In the genomic region with DNA sequence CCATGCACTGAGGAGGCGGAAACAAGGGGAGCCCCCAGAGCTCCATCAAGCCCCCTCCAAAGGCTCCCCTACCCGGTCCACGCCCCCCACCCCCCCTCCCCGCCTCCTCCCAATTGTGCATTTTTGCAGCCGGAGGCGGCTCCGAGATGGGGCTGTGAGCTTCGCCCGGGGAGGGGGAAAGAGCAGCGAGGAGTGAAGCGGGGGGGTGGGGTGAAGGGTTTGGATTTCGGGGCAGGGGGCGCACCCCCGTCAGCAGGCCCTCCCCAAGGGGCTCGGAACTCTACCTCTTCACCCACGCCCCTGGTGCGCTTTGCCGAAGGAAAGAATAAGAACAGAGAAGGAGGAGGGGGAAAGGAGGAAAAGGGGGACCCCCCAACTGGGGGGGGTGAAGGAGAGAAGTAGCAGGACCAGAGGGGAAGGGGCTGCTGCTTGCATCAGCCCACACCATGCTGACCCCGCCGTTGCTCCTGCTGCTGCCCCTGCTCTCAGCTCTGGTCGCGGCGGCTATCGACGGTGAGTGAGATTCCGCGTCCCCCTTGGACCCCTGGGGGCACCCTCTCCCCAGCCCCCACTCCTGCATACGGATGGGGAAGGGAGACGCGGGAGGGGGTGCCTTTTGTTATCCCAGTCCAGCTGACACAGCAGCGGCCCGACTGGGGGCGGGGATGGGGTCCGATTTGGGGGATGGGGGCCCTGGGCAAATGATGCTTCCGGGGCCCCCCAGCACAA, we compare ENCODE assay signal across 9 cellular contexts. TPM values are rescaled to one million over a fixed set of nuclear protein-coding genes. Genes with fewer than 3 reads are reported as not detected.
DNase-seq lines count a peak whose midpoint lies in the region; ATAC-seq and TF ChIP-seq lines count a peak whose summit lies in the region.
"Had no signal": no experiment of that assay in that cellular context is flagged by ENCODE, and none has a peak within 500 bp of the region (broad histone marks: within the 10 kb centered on the region; RNA-seq: fewer than 3 reads in every experiment).

No MANE protein-coding gene starts in this region.

- H3K27ac ChIP-seq in SK-N-SH (ENCODE audit: low read depth in 2 of 2, low read length in 1 of 2) (peak overlapping the region; percentile 18 to 88; a peak in 3 of 4 replicates), gastroesophageal sphincter (peak overlapping the region; percentile 98 to 100 (median 99))

- H4K20me1 ChIP-seq in SK-N-SH (ENCODE audit: insufficient read depth): peaks cover 34% of the 10 kb centered on the region

- CTCF ChIA-PET in SK-N-SH (lab: Yijun Ruan, JAX): interaction anchor here (0.6 to 23.5 kb wide), 18 partner anchors 12 to 120 kb away, joined by 3 to 643 read pairs (median 6); partner anchors contain the start of genes LRP1-AS and STAT6

- DNase-seq in GM12865 (ENCODE audit: low read depth) (no peak), SK-N-SH (peak; percentile 66), retina (peak; percentile 57), NCI-H510A treated with DMSO at 0.1 percent for 48 hours (lab: John Stamatoyannopoulos, UW) (no peak)

- H3F3A ChIP-seq in SK-N-SH (replicated peaks; ENCODE audit: insufficient read depth): peaks cover 5% of the 10 kb centered on the region

- TF ChIP-seq CTCF in GM12865 (IDR thresholded peaks at IDR 0.05; ENCODE audit: insufficient read depth, low read depth, low read length, missing control alignments) (no peak), SK-N-SH (IDR thresholded peaks at IDR 0.05) (no peak), gastroesophageal sphincter (IDR thresholded peaks at IDR 0.05) (no peak)

- H3K4me1 ChIP-seq in SK-N-SH (ENCODE audit: control insufficient read depth in 1 of 2, insufficient read depth in 2 of 2, low read depth in 1 of 2, low read length in 1 of 2) (peaks cover 35 to 48% of the 10 kb centered on the region in 2 experiments), gastroesophageal sphincter (peaks cover 0 to 64% (median 8%) of the 10 kb centered on the region in 3 donors)

- TF ChIP-seq RAD21 in SK-N-SH (IDR thresholded peaks at IDR 0.05; ENCODE audit: low read length): no peak

- TF ChIP-seq POLR2A in gastroesophageal sphincter (IDR thresholded peaks at IDR 0.05): no peak

- no peaks in the 10 kb centered on the region for H3K9me2 ChIP-seq in SK-N-SH

- peak overlapping the region; percentile 38; the same call in 1 of the 2 replicates for H2AFZ ChIP-seq in SK-N-SH (ENCODE audit: low read depth)

- POLR2A ChIA-PET in SK-N-SH (lab: Yijun Ruan, JAX): interaction anchor here (1.1 to 3.4 kb wide), 9 partner anchors 13 to 359 kb away, joined by 3 to 23 read pairs (median 5); partner anchors contain the start of genes LRP1-AS, MARS1 and STAT6

- peak overlapping the region; percentile 80 for H3K9ac ChIP-seq in SK-N-SH

- H3K27me3 ChIP-seq in SK-N-SH (ENCODE audit: insufficient read depth): no peaks in the 10 kb centered on the region
- no peaks in the 10 kb centered on the region for H3K27me3 ChIP-seq in gastroesophageal sphincter

- ATAC-seq in gastroesophageal sphincter: no peak
- no peak for ATAC-seq in HG03159 (IDR thresholded peaks at IDR 0.05; ENCODE audit: unreplicated experiment)
- ATAC-seq in GM19463 (IDR thresholded peaks at IDR 0.05; ENCODE audit: unreplicated experiment): no peak
- ATAC-seq in HG03025 (IDR thresholded peaks at IDR 0.05; ENCODE audit: low FRiP score, unreplicated experiment): no peak

- peak overlapping the region; percentile 99 for H3K4me2 ChIP-seq in SK-N-SH

- H3K4me3 ChIP-seq in GM12865 (ENCODE audit: low read depth, low read length) (peak overlapping the region; percentile 79), SK-N-SH (ENCODE audit: low read depth in 2 of 2, low read length in 1 of 2) (peak overlapping the region; percentile 87 to 96), gastroesophageal sphincter (peak overlapping the region; percentile 88 to 91)

- peaks cover 50% of the 10 kb centered on the region for H3K79me2 ChIP-seq in SK-N-SH (ENCODE audit: insufficient read depth)

- no peaks in the 10 kb centered on the region for H3K36me3 ChIP-seq in SK-N-SH (replicated peaks in 1 of 2; ENCODE audit: control insufficient read depth in 1 of 2, insufficient read depth in 2 of 2, low read length in 1 of 2)
- H3K36me3 ChIP-seq in gastroesophageal sphincter: no peaks in the 10 kb centered on the region

- 7% methylated on average over 20 of the region's 35 CpGs for WGBS in SK-N-SH (ENCODE audit: low lambda C conversion rate)
- 0% methylated on average over 4 of the region's 35 CpGs; no CpG with 5 or more reads in 1 of the 2 donors for WGBS in gastroesophageal sphincter (ENCODE audit: low coverage in 1 of 2), 2 donors

- no peaks in the 10 kb centered on the region for H3K9me3 ChIP-seq in SK-N-SH
- no peaks in the 10 kb centered on the region for H3K9me3 ChIP-seq in gastroesophageal sphincter

- TF ChIP-seq EP300 in SK-N-SH (IDR thresholded peaks at IDR 0.05; ENCODE audit: borderline replicate concordance in 1 of 2, low read depth in 1 of 2, low read length in 1 of 2) (no peak), gastroesophageal sphincter (IDR thresholded peaks at IDR 0.05) (no peak)

TF ChIP-seq in SK-N-SH, 30 proteins besides CTCF, POLR2A, EP300 and RAD21:
- TF ChIP-seq CHD2 (IDR thresholded peaks at IDR 0.05; ENCODE audit: low read length, partially characterized antibody): no peak
- TF ChIP-seq, protein P1, sequence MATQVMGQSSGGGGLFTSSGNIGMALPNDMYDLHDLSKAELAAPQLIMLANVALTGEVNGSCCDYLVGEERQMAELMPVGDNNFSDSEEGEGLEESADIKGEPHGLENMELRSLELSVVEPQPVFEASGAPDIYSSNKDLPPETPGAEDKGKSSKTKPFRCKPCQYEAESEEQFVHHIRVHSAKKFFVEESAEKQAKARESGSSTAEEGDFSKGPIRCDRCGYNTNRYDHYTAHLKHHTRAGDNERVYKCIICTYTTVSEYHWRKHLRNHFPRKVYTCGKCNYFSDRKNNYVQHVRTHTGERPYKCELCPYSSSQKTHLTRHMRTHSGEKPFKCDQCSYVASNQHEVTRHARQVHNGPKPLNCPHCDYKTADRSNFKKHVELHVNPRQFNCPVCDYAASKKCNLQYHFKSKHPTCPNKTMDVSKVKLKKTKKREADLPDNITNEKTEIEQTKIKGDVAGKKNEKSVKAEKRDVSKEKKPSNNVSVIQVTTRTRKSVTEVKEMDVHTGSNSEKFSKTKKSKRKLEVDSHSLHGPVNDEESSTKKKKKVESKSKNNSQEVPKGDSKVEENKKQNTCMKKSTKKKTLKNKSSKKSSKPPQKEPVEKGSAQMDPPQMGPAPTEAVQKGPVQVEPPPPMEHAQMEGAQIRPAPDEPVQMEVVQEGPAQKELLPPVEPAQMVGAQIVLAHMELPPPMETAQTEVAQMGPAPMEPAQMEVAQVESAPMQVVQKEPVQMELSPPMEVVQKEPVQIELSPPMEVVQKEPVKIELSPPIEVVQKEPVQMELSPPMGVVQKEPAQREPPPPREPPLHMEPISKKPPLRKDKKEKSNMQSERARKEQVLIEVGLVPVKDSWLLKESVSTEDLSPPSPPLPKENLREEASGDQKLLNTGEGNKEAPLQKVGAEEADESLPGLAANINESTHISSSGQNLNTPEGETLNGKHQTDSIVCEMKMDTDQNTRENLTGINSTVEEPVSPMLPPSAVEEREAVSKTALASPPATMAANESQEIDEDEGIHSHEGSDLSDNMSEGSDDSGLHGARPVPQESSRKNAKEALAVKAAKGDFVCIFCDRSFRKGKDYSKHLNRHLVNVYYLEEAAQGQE (IDR thresholded peaks at IDR 0.05; ENCODE audit: low read depth, low read length): no peak
- no peak for TF ChIP-seq MXI1 (IDR thresholded peaks at IDR 0.05; ENCODE audit: low read depth, low read length)
- TF ChIP-seq, protein P2, sequence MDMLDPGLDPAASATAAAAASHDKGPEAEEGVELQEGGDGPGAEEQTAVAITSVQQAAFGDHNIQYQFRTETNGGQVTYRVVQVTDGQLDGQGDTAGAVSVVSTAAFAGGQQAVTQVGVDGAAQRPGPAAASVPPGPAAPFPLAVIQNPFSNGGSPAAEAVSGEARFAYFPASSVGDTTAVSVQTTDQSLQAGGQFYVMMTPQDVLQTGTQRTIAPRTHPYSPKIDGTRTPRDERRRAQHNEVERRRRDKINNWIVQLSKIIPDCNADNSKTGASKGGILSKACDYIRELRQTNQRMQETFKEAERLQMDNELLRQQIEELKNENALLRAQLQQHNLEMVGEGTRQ (IDR thresholded peaks at IDR 0.05; ENCODE audit: borderline replicate concordance, low read depth, low read length): no peak
- TF ChIP-seq SMC3 (IDR thresholded peaks at IDR 0.05; ENCODE audit: low read depth, low read length): no peak
- TF ChIP-seq YY1 (IDR thresholded peaks at IDR 0.05; ENCODE audit: low read depth): no peak
- no peak for TF ChIP-seq MEF2A (IDR thresholded peaks at IDR 0.05; ENCODE audit: borderline replicate concordance, low read depth)
- TF ChIP-seq TEAD4 (IDR thresholded peaks at IDR 0.05; ENCODE audit: borderline replicate concordance, insufficient read depth): no peak
- no peak for TF ChIP-seq SIN3A (IDR thresholded peaks at IDR 0.05; ENCODE audit: borderline replicate concordance, low read depth, low read length)
- no peak for TF ChIP-seq FOXM1 (IDR thresholded peaks at IDR 0.05; ENCODE audit: low read depth)
- TF ChIP-seq ELF1 (IDR thresholded peaks at IDR 0.05): no peak
- no peak for TF ChIP-seq NRF1 (IDR thresholded peaks at IDR 0.05; ENCODE audit: low read depth, low read length)
- no peak for TF ChIP-seq FOSL2 (IDR thresholded peaks at IDR 0.05; ENCODE audit: borderline replicate concordance, low read depth)
- no peak for TF ChIP-seq EZH2phosphoT487 (IDR thresholded peaks at IDR 0.05; ENCODE audit: borderline replicate concordance, low read depth)
- TF ChIP-seq NFIC (IDR thresholded peaks at IDR 0.05; ENCODE audit: borderline replicate concordance): no peak

RNA-seq across cellular contexts. Expression of gene LRP1, which starts 0.4 kb away (rescaled TPM):
- 18.8 and 55.0 TPM in 2 replicates for polyA plus RNA-seq in SK-N-SH (2012; rRNA removed)
- 22.3 and 34.9 TPM in 2 replicates for polyA plus RNA-seq in SK-N-SH (2012; cell fraction: cytosol; rRNA removed)
- 127 and 168 TPM in 2 replicates for polyA plus RNA-seq in SK-N-SH (2012; cell fraction: nucleus; rRNA removed)
- total RNA-seq in gastroesophageal sphincter: 100 to 1,000 TPM; 185 to 292 (median 216) TPM

RNA-seq across cellular contexts. Expression of gene STAT6, which starts 17.5 kb away (rescaled TPM):
- 0.15 and 0.42 TPM in 2 replicates for polyA plus RNA-seq in SK-N-SH (2012; rRNA removed)
- polyA plus RNA-seq in SK-N-SH (2012; cell fraction: cytosol; rRNA removed): 0.05 and 0.19 TPM in 2 replicates
- 0.73 and 0.83 TPM in 2 replicates for polyA plus RNA-seq in SK-N-SH (2012; cell fraction: nucleus; rRNA removed)
- total RNA-seq in gastroesophageal sphincter: 100 to 1,000 TPM in 3 of 4 donors, 10 to 100 TPM in 1; 92.5 to 166 (median 156) TPM

RNA-seq across cellular contexts. Expression of gene LRP1-AS, which starts 18.7 kb away (rescaled TPM):
- polyA plus RNA-seq in SK-N-SH (2012; rRNA removed): not detected in 2 replicates
- not detected in 2 replicates for polyA plus RNA-seq in SK-N-SH (2012; cell fraction: cytosol; rRNA removed)
- polyA plus RNA-seq in SK-N-SH (2012; cell fraction: nucleus; rRNA removed): not detected in 2 replicates
- total RNA-seq in gastroesophageal sphincter: not detected
- total RNA-seq: left colon had no signal

RNA-seq across cellular contexts. Expression of gene NAB2, which starts 39.8 kb away (rescaled TPM):
- 23.7 and 24.9 TPM in 2 replicates for polyA plus RNA-seq in SK-N-SH (2012; rRNA removed)
- polyA plus RNA-seq in SK-N-SH (2012; cell fraction: cytosol; rRNA removed): 12.7 and 18.9 TPM in 2 replicates
- 24.3 and 28.0 TPM in 2 replicates for polyA plus RNA-seq in SK-N-SH (2012; cell fraction: nucleus; rRNA removed)
- 10 to 100 TPM; 30.7 to 41.3 (median 38.8) TPM for total RNA-seq in gastroesophageal sphincter

RNA-seq across cellular contexts. Expression of gene NEMP1, which starts 50.1 kb away (rescaled TPM):
- polyA plus RNA-seq in SK-N-SH (2012; rRNA removed): 6.2 and 8.8 TPM in 2 replicates
- polyA plus RNA-seq in SK-N-SH (2012; cell fraction: cytosol; rRNA removed): 7.0 and 7.1 TPM in 2 replicates
- polyA plus RNA-seq in SK-N-SH (2012; cell fraction: nucleus; rRNA removed): 13.4 and 24.8 TPM in 2 replicates
- 10 to 100 TPM; 11.8 to 14.9 (median 12.7) TPM for total RNA-seq in gastroesophageal sphincter

Comparison
In these comparisons a context has a peak if more than half of its experiments do, and no peak if none do; other contexts are left out.
1. DNase-seq: peak in SK-N-SH (single experiment) and retina (single experiment); none in GM12865 (single experiment) and NCI-H510A treated with DMSO at 0.1 percent for 48 hours (single experiment).
2. Peak in every context shown above with its lines, with median percentiles within 50 percentile points of each other: H3K4me3 ChIP-seq.